ENCODE assay signal across 14 cellular contexts in the genomic region with DNA sequence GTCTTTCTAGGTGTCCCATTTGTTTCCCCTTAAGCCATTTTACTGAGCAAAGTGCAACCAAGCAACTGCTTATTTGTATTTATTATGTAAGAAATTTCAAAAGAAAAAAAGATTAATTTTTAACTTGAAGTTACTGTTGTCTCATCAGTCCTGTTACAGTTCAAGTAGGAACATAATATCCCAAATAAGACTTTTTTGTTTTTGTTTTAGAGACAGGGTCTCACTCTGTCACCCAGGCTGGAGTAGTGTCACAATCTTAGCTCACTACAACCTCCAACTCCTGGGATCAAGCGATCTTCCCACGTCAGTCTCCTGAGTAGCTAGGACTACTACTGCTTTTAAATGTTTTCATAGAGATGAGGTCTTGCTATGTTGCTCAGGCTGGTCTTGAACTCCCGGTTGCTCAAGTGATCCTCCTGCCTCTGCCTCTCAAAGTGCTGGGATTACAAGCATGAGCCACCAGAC.
DNase-seq lines count a peak whose midpoint lies in the region; ATAC-seq and TF ChIP-seq lines count a peak whose summit lies in the region.
"Had no signal": no experiment of that assay in that cellular context is flagged by ENCODE, and none has a peak within 500 bp of the region (broad histone marks: within the 10 kb centered on the region; RNA-seq: fewer than 3 reads in every experiment).

No MANE protein-coding gene starts in this region.

- no peak overlapping the region for H3K4me3 Mint-ChIP-seq in nephron
- H3K4me3 Mint-ChIP-seq: CD4-positive, alpha-beta T cell; GM23338; IgD-negative memory B cell had no signal

- H3K4me3 ChIP-seq in SU-DHL-6 (ENCODE audit: insufficient read depth, low read length, poor library complexity, severe bottlenecking) = no peak overlapping the region
- H3K4me3 ChIP-seq: GM23338 had no signal

- H3K4me2 ChIP-seq in SU-DHL-6 (ENCODE audit: low read depth, low read length, poor library complexity, severe bottlenecking) = peak overlapping the region; percentile 45
- H3K4me2 ChIP-seq: GM23338 had no signal

- no peaks in the 10 kb centered on the region for H4K20me1 ChIP-seq in SU-DHL-6 (ENCODE audit: low read depth, low read length)

- ATAC-seq in left lobe of liver (peak; percentile 63), GM19467 (IDR thresholded peaks at IDR 0.05; ENCODE audit: unreplicated experiment) (no peak), GM18861 (IDR thresholded peaks at IDR 0.05; ENCODE audit: unreplicated experiment) (no peak)
- ATAC-seq: GM23338 had no signal

- no peak overlapping the region for H3K9ac ChIP-seq in SU-DHL-6 (ENCODE audit: low read length)

- H3K36me3 Mint-ChIP-seq in nephron (ENCODE audit: low read depth) = peaks cover under 1% of the 10 kb centered on the region

- H2AFZ ChIP-seq in SU-DHL-6 (ENCODE audit: low read depth, low read length, severe bottlenecking) = no peak overlapping the region
- H2AFZ ChIP-seq: GM23338 had no signal

- H3K27me3 ChIP-seq in SU-DHL-6 (ENCODE audit: low read length) = no peaks in the 10 kb centered on the region

- peak overlapping the region in 2 of 3 experiments; percentile 15 to 73 for H3K27ac Mint-ChIP-seq in nephron
- H3K27ac Mint-ChIP-seq: CD4-positive, alpha-beta T cell; GM23338; IgD-negative memory B cell had no signal

- H3K9me3 ChIP-seq in SU-DHL-6 (ENCODE audit: insufficient read depth, low read length) = no peaks in the 10 kb centered on the region
- H3K9me3 ChIP-seq: Caco-2 had no signal

- TF ChIP-seq CTCF in SU-DHL-6 (IDR thresholded peaks at IDR 0.05; ENCODE audit: insufficient read depth, low read length, poor library complexity, severe bottlenecking) (no peak), nephron (IDR thresholded peaks at IDR 0.05; ENCODE audit: unreplicated experiment in 3 of 3) (no peak)

- no peaks in the 10 kb centered on the region for H3K27me3 Mint-ChIP-seq in nephron (ENCODE audit: low read depth)
- H3K27me3 Mint-ChIP-seq: CD4-positive, alpha-beta T cell; IgD-negative memory B cell had no signal

- peaks cover 9% of the 10 kb centered on the region for H3K4me1 Mint-ChIP-seq in nephron
- H3K4me1 Mint-ChIP-seq: GM23338 had no signal

- H3K9me2 ChIP-seq in SU-DHL-6 (replicated peaks; ENCODE audit: insufficient read depth, low read length) = no peaks in the 10 kb centered on the region

- H3K36me3 ChIP-seq in SU-DHL-6 (ENCODE audit: low read length) = no peaks in the 10 kb centered on the region

- H3K27ac ChIP-seq in SU-DHL-6 (ENCODE audit: low read depth, low read length) = no peak overlapping the region
- H3K27ac ChIP-seq: C4-2B had no signal

- no peaks in the 10 kb centered on the region for H3K79me2 ChIP-seq in SU-DHL-6 (ENCODE audit: insufficient read depth, low read length)

- no peaks in the 10 kb centered on the region for H3F3A ChIP-seq in SU-DHL-6 (ENCODE audit: insufficient read depth)

- DNase-seq in left lobe of liver (ENCODE audit: low spot score) = no peak
- DNase-seq in NCI-H82 (lab: John Stamatoyannopoulos, UW) = no peak
- DNase-seq in effector CD8-positive, alpha-beta T cell (lab: John Stamatoyannopoulos, UW) = no peak
- DNase-seq: AML-193; Caco-2; CD4-positive, alpha-beta T cell; HCEC 1CT had no signal

- no peaks in the 10 kb centered on the region for H3K9me3 Mint-ChIP-seq in nephron
- H3K9me3 Mint-ChIP-seq: CD4-positive, alpha-beta T cell; GM23338; IgD-negative memory B cell had no signal
